In genomic region chr19:658059-658839, GRCh38 we compare ENCODE assay signal across 19 cellular contexts. TPM values are rescaled to one million over a fixed set of nuclear protein-coding genes. Genes with fewer than 3 reads are reported as not detected.
DNase-seq lines count a peak whose midpoint lies in the region; ATAC-seq and TF ChIP-seq lines count a peak whose summit lies in the region.
"Had no signal": no experiment of that assay in that cellular context is flagged by ENCODE, and none has a peak within 500 bp of the region (broad histone marks: within the 10 kb centered on the region; RNA-seq: fewer than 3 reads in every experiment).

No MANE protein-coding gene starts in this region.

- no peak overlapping the region for H3K4me3 Mint-ChIP-seq in activated CD8-positive, alpha-beta T cell treated with anti-CD3 and anti-CD28 coated beads for 36 hours
- no peak overlapping the region for H3K4me3 Mint-ChIP-seq in activated CD8-positive, alpha-beta T cell treated with anti-CD3 and anti-CD28 coated beads, Interleukin-2, amount 10 ng/mL, durations not matched to agents 7 days and 5 days
- H3K4me3 Mint-ChIP-seq: brain, endodermal cell had no signal

- H4K20me1 ChIP-seq in fibroblast of lung (ENCODE audit: control insufficient read depth, extremely low read depth, insufficient read depth, low read length): peaks cover 3% of the 10 kb centered on the region

- H3K4me3 ChIP-seq in fibroblast of lung (replicated peaks in 1 of 4; ENCODE audit: control extremely low read depth in 1 of 4, insufficient read depth in 1 of 4, low read depth in 3 of 4, low read length in 4 of 4) (no peak overlapping the region), skeletal muscle tissue (ENCODE audit: low read length in 3 of 3) (peak overlapping the region in 2 of 3 donors; percentile 17 to 22)

- ATAC-seq in activated CD8-positive, alpha-beta T cell treated with anti-CD3 and anti-CD28 coated beads for 36 hours: no peak
- ATAC-seq in activated CD8-positive, alpha-beta T cell treated with anti-CD3 and anti-CD28 coated beads, Interleukin-2, amount 10 ng/mL, durations not matched to agents 7 days and 5 days: no peak
- ATAC-seq in left lobe of liver: no peak

- no peaks in the 10 kb centered on the region for H3K9me3 Mint-ChIP-seq in activated CD8-positive, alpha-beta T cell treated with anti-CD3 and anti-CD28 coated beads for 36 hours
- H3K9me3 Mint-ChIP-seq in activated CD8-positive, alpha-beta T cell treated with anti-CD3 and anti-CD28 coated beads, Interleukin-2, amount 10 ng/mL, durations not matched to agents 7 days and 5 days (ENCODE audit: insufficient read depth): no peaks in the 10 kb centered on the region
- H3K9me3 Mint-ChIP-seq: brain, endodermal cell, neural crest cell had no signal

- CTCF ChIA-PET in activated CD8-positive, alpha-beta T cell treated with anti-CD3 and anti-CD28 coated beads for 36 hours (lab: Charles Lee): no interaction called here
- CTCF ChIA-PET in activated CD8-positive, alpha-beta T cell treated with anti-CD3 and anti-CD28 coated beads, Interleukin-2, amount 10 ng/mL, durations not matched to agents 7 days and 5 days (lab: Charles Lee): no interaction called here
- CTCF ChIA-PET in RWPE1 (lab: Yijun Ruan, JAX): no interaction called here

- no peak for TF ChIP-seq CTCF in activated CD8-positive, alpha-beta T cell treated with anti-CD3 and anti-CD28 coated beads for 36 hours (IDR thresholded peaks at IDR 0.05)
- TF ChIP-seq CTCF in RWPE1 (conservative IDR thresholded peaks at IDR 0.05; ENCODE audit: low read depth): no peak
- TF ChIP-seq CTCF in fibroblast of lung (conservative IDR thresholded peaks at IDR 0.05 in 1 of 2, IDR thresholded peaks at IDR 0.05 in 1 of 2; ENCODE audit: low read depth in 1 of 2, low read length in 2 of 2): no peak

- peak overlapping the region; percentile 25 for H3K27ac Mint-ChIP-seq in activated CD8-positive, alpha-beta T cell treated with anti-CD3 and anti-CD28 coated beads for 36 hours
- no peak overlapping the region for H3K27ac Mint-ChIP-seq in activated CD8-positive, alpha-beta T cell treated with anti-CD3 and anti-CD28 coated beads, Interleukin-2, amount 10 ng/mL, durations not matched to agents 7 days and 5 days
- H3K27ac Mint-ChIP-seq: brain, endodermal cell had no signal

- intact Hi-C loops in activated CD8-positive, alpha-beta T cell treated with anti-CD3 and anti-CD28 coated beads for 36 hours (cut with micrococcal nuclease): no loop called here

- no peaks in the 10 kb centered on the region for H3K9me3 ChIP-seq in fibroblast of lung (ENCODE audit: control insufficient read depth, insufficient read depth, low read depth, low read length)
- H3K9me3 ChIP-seq in skeletal muscle tissue (ENCODE audit: control insufficient read depth in 3 of 3, low read length in 3 of 3): no peaks in the 10 kb centered on the region
- H3K9me3 ChIP-seq: right lobe of liver had no signal

- H3K79me2 ChIP-seq in fibroblast of lung (ENCODE audit: control insufficient read depth, insufficient read depth, low read length): peaks cover 94% of the 10 kb centered on the region

- H3K4me2 ChIP-seq in fibroblast of lung (ENCODE audit: extremely low read depth, insufficient read depth, low read length): no peak overlapping the region

- peaks cover 47% of the 10 kb centered on the region for H3K36me3 Mint-ChIP-seq in activated CD8-positive, alpha-beta T cell treated with anti-CD3 and anti-CD28 coated beads for 36 hours (ENCODE audit: low read depth)
- H3K36me3 Mint-ChIP-seq in activated CD8-positive, alpha-beta T cell treated with anti-CD3 and anti-CD28 coated beads, Interleukin-2, amount 10 ng/mL, durations not matched to agents 7 days and 5 days (ENCODE audit: low read depth): peaks cover 41% of the 10 kb centered on the region

- no peak for DNase-seq in activated CD8-positive, alpha-beta T cell treated with anti-CD3 and anti-CD28 coated beads for 36 hours
- DNase-seq in activated CD8-positive, alpha-beta T cell treated with anti-CD3 and anti-CD28 coated beads, Interleukin-2, amount 10 ng/mL, durations not matched to agents 7 days and 5 days: no peak
- no peak for DNase-seq in RWPE1 (ENCODE audit: low spot score)
- DNase-seq in fibroblast of lung (ENCODE audit: low read depth in 2 of 2): no peak
- DNase-seq in left lobe of liver (ENCODE audit: low spot score): no peak
- no peak for DNase-seq in stimulated activated CD8-positive, alpha-beta memory T cell treated with anti-CD3 and anti-CD28 coated beads, Interleukin-4, amount 100 ng/mL, for 48 hours
- no peak for DNase-seq in NCI-H748 (lab: John Stamatoyannopoulos, UW; ENCODE audit: unreplicated experiment)
- DNase-seq: Calu3, endodermal cell, H7, NCI-H187, NCI-H526 treated with DMSO at 0.1 percent for 48 hours had no signal

- peaks cover 4% of the 10 kb centered on the region for H3K4me1 ChIP-seq in fibroblast of lung (ENCODE audit: control insufficient read depth, extremely low read depth, insufficient read depth, low read length)
- H3K4me1 ChIP-seq in skeletal muscle tissue (ENCODE audit: control insufficient read depth in 3 of 3, insufficient read depth in 3 of 3, low read length in 3 of 3): peaks cover 34 to 68% (median 49%) of the 10 kb centered on the region in 3 donors

- peak overlapping the region; percentile 1 for H3K9ac ChIP-seq in fibroblast of lung (ENCODE audit: insufficient read depth, low read length)
- H3K9ac ChIP-seq in skeletal muscle tissue (ENCODE audit: low read depth in 1 of 3, low read length in 3 of 3): peak overlapping the region in 2 of 3 donors; percentile 20 to 50

- H3K4me1 Mint-ChIP-seq in activated CD8-positive, alpha-beta T cell treated with anti-CD3 and anti-CD28 coated beads for 36 hours (ENCODE audit: low read depth): peaks cover 42% of the 10 kb centered on the region
- H3K4me1 Mint-ChIP-seq in activated CD8-positive, alpha-beta T cell treated with anti-CD3 and anti-CD28 coated beads, Interleukin-2, amount 10 ng/mL, durations not matched to agents 7 days and 5 days (ENCODE audit: low read depth): peaks cover 36% of the 10 kb centered on the region

- H3K27ac ChIP-seq in RWPE1: peak overlapping the region; percentile 99
- no peak overlapping the region for H3K27ac ChIP-seq in fibroblast of lung (ENCODE audit: insufficient read depth, low read length)
- H3K27ac ChIP-seq in skeletal muscle tissue (ENCODE audit: low read depth, low read length): peak overlapping the region; percentile 71

- POLR2A ChIA-PET in activated CD8-positive, alpha-beta T cell treated with anti-CD3 and anti-CD28 coated beads for 36 hours (lab: Charles Lee): interaction anchor here (1.2 kb wide), 1 partner anchor 26 kb away, joined by 4 read pairs; no protein-coding TSS in a partner anchor
- POLR2A ChIA-PET in activated CD8-positive, alpha-beta T cell treated with anti-CD3 and anti-CD28 coated beads, Interleukin-2, amount 10 ng/mL, durations not matched to agents 7 days and 5 days (lab: Charles Lee): no interaction called here
- POLR2A ChIA-PET in RWPE1 (lab: Yijun Ruan, JAX; ENCODE audit: low non-redundant PET): no interaction called here

- H3K27me3 Mint-ChIP-seq in activated CD8-positive, alpha-beta T cell treated with anti-CD3 and anti-CD28 coated beads for 36 hours: no peaks in the 10 kb centered on the region
- no peaks in the 10 kb centered on the region for H3K27me3 Mint-ChIP-seq in activated CD8-positive, alpha-beta T cell treated with anti-CD3 and anti-CD28 coated beads, Interleukin-2, amount 10 ng/mL, durations not matched to agents 7 days and 5 days (ENCODE audit: low read depth)
- H3K27me3 Mint-ChIP-seq: brain had no signal

- no peaks in the 10 kb centered on the region for H3K27me3 ChIP-seq in fibroblast of lung (ENCODE audit: control insufficient read depth, insufficient read depth, low read length)
- no peaks in the 10 kb centered on the region for H3K27me3 ChIP-seq in skeletal muscle tissue (ENCODE audit: control insufficient read depth in 3 of 3, insufficient read depth in 3 of 3, low read length in 3 of 3)
- H3K27me3 ChIP-seq: right lobe of liver had no signal

- peaks cover 13% of the 10 kb centered on the region for H3K36me3 ChIP-seq in fibroblast of lung (ENCODE audit: control insufficient read depth, insufficient read depth, low read length)
- H3K36me3 ChIP-seq in skeletal muscle tissue (ENCODE audit: control insufficient read depth in 3 of 3, insufficient read depth in 3 of 3, low read length in 3 of 3): peaks cover 2 to 10% (median 4%) of the 10 kb centered on the region in 3 donors

- H2AFZ ChIP-seq in fibroblast of lung (ENCODE audit: low read length): no peak overlapping the region

RNA-seq across cellular contexts. Expression of gene RNF126, which starts 4.8 kb away (rescaled TPM):
- total RNA-seq in activated CD8-positive, alpha-beta T cell treated with anti-CD3 and anti-CD28 coated beads for 36 hours: 100 to 1,000 TPM in 1 of 2 experiments, 10 to 100 TPM in 1; 99.1 to 101 TPM
- total RNA-seq in activated CD8-positive, alpha-beta T cell treated with anti-CD3 and anti-CD28 coated beads, Interleukin-2, amount 10 ng/mL, durations not matched to agents 7 days and 5 days: 10 to 100 TPM; 71.3 to 78.4 TPM
- 12.1 and 18.0 TPM in 2 replicates for total RNA-seq in fibroblast of lung
- polyA plus RNA-seq in fibroblast of lung: 7.8 and 10.7 TPM in 2 replicates
- polyA plus RNA-seq in fibroblast of lung (2012): 23.5 and 35.0 TPM in 2 replicates
- 9.1 and 10.1 TPM in 2 replicates for polyA minus RNA-seq in fibroblast of lung (ENCODE audit: low replicate concordance)
- 12.0 TPM for total RNA-seq in skeletal muscle tissue
- 22.2 TPM for total RNA-seq in left lobe of liver

RNA-seq across cellular contexts. Expression of gene FSTL3, which starts 17.9 kb away (rescaled TPM):
- 10 to 100 TPM; 12.3 TPM for total RNA-seq in activated CD8-positive, alpha-beta T cell treated with anti-CD3 and anti-CD28 coated beads for 36 hours
- 1 to 10 TPM; 2.2 to 3.0 TPM for total RNA-seq in activated CD8-positive, alpha-beta T cell treated with anti-CD3 and anti-CD28 coated beads, Interleukin-2, amount 10 ng/mL, durations not matched to agents 7 days and 5 days
- total RNA-seq in fibroblast of lung: 26.8 and 36.5 TPM in 2 replicates
- 10.2 and 18.6 TPM in 2 replicates for polyA plus RNA-seq in fibroblast of lung
- 16.7 and 28.3 TPM in 2 replicates for polyA plus RNA-seq in fibroblast of lung (2012)
- polyA minus RNA-seq in fibroblast of lung (ENCODE audit: low replicate concordance): 11.8 and 20.3 TPM in 2 replicates
- 7.3 TPM for total RNA-seq in skeletal muscle tissue
- 4.3 TPM for total RNA-seq in left lobe of liver

RNA-seq across cellular contexts. Expression of gene FGF22, which starts 18.6 kb away (rescaled TPM):
- under 1 TPM in 1 of 2 experiments, not detected in 1; 0.16 TPM for total RNA-seq in activated CD8-positive, alpha-beta T cell treated with anti-CD3 and anti-CD28 coated beads for 36 hours
- not detected for total RNA-seq in activated CD8-positive, alpha-beta T cell treated with anti-CD3 and anti-CD28 coated beads, Interleukin-2, amount 10 ng/mL, durations not matched to agents 7 days and 5 days
- total RNA-seq in fibroblast of lung (under 0.01 TPM in 1 of 2 replicates, not detected in the other), skeletal muscle tissue (not detected), left lobe of liver (0.30 TPM)
- polyA plus RNA-seq in fibroblast of lung: 0.06 TPM in 1 of 2 replicates, not detected in the other
- polyA plus RNA-seq in fibroblast of lung (2012): 0.24 TPM in 1 of 2 replicates, not detected in the other
- not detected in 2 replicates for polyA minus RNA-seq in fibroblast of lung (ENCODE audit: low replicate concordance)
- total RNA-seq: A172; H7; LHCN-M2; T-helper 1 cell treated with Interleukin-12 subunit alpha and Interleukin-12 subunit beta and Interleukin-4 antibody, amounts not matched to agents 30 ng/mL and 1 ng/mL, for 36 hours had no signal

RNA-seq across cellular contexts. Expression of gene POLRMT, which starts 24.9 kb away (rescaled TPM):
- total RNA-seq in activated CD8-positive, alpha-beta T cell treated with anti-CD3 and anti-CD28 coated beads for 36 hours: 10 to 100 TPM; 66.6 to 67.9 TPM
- 10 to 100 TPM; 50.6 to 51.0 TPM for total RNA-seq in activated CD8-positive, alpha-beta T cell treated with anti-CD3 and anti-CD28 coated beads, Interleukin-2, amount 10 ng/mL, durations not matched to agents 7 days and 5 days
- total RNA-seq in fibroblast of lung (17.2 and 21.5 TPM in 2 replicates), skeletal muscle tissue (17.7 TPM), left lobe of liver (51.8 TPM)
- polyA plus RNA-seq in fibroblast of lung: 7.3 and 13.5 TPM in 2 replicates
- polyA plus RNA-seq in fibroblast of lung (2012): 24.2 and 33.4 TPM in 2 replicates
- polyA minus RNA-seq in fibroblast of lung (ENCODE audit: low replicate concordance): 115 and 194 TPM in 2 replicates

RNA-seq across cellular contexts. Expression of gene PRSS57, which starts 37.0 kb away (rescaled TPM):
- not detected for total RNA-seq in activated CD8-positive, alpha-beta T cell treated with anti-CD3 and anti-CD28 coated beads for 36 hours
- total RNA-seq in activated CD8-positive, alpha-beta T cell treated with anti-CD3 and anti-CD28 coated beads, Interleukin-2, amount 10 ng/mL, durations not matched to agents 7 days and 5 days: not detected
- total RNA-seq in fibroblast of lung (not detected in 2 replicates), skeletal muscle tissue (not detected), left lobe of liver (not detected)
- not detected in 2 replicates for polyA plus RNA-seq in fibroblast of lung
- not detected in 2 replicates for polyA plus RNA-seq in fibroblast of lung (2012)
- not detected in 2 replicates for polyA minus RNA-seq in fibroblast of lung (ENCODE audit: low replicate concordance)
- total RNA-seq: A172; Calu3; endodermal cell; H7; LHCN-M2; neural crest cell; T-helper 1 cell treated with Interleukin-12 subunit alpha and Interleukin-12 subunit beta and Interleukin-4 antibody, amounts not matched to agents 30 ng/mL and 1 ng/mL, for 36 hours had no signal

Comparison
In these comparisons a context has a peak if more than half of its experiments do, and no peak if none do; other contexts are left out.
1. H3K4me3 ChIP-seq: peak in skeletal muscle tissue (2 of 3); none in fibroblast of lung (0 of 4).